Comparison of ENCODE assay signal across 26 cellular contexts in the genomic region with DNA sequence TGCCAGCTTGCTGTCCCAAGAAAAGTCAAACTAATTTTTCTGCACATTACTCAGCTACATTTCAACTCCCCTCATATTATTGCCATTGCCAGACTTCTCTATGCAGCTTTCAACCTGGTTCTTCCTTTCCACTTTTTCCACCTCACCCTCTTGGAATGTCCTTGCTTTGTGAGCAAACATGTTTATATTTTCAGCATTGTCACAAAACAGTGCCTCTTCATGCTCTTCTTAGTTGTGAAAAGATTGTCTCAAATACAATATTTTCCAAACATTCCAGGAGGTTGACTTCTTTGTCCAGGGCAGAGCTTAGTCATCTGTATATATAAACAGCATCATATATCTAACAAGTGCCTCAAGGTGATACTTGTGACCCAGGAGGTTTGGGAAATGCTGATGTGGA.
DNase-seq lines count a peak whose midpoint lies in the region; FAIRE-seq and TF ChIP-seq lines count a peak whose summit lies in the region.
"Had no signal": no experiment of that assay in that cellular context is flagged by ENCODE, and none has a peak within 500 bp of the region (broad histone marks: within the 10 kb centered on the region; RNA-seq: fewer than 3 reads in every experiment).

No MANE protein-coding gene starts in this region.

- H3K9me1 ChIP-seq in keratinocyte (ENCODE audit: control insufficient read depth, extremely low read depth, insufficient read depth, low read length) = no peaks in the 10 kb centered on the region

- FAIRE-seq in keratinocyte (lab: Jason Lieb, UNC) = no peak
- FAIRE-seq: G401.6 had no signal

- no peak overlapping the region for H3K4me3 Mint-ChIP-seq in HFFc6
- H3K4me3 Mint-ChIP-seq: CD14-positive monocyte; CD8-positive, alpha-beta memory T cell had no signal

- H3K4me1 ChIP-seq in keratinocyte (ENCODE audit: control insufficient read depth, extremely low read depth, insufficient read depth, low read length) (peaks cover 4% of the 10 kb centered on the region), ascending aorta (no peaks in the 10 kb centered on the region)
- H3K4me1 ChIP-seq: BE2C, Peyer's patch had no signal

- H3K36me3 Mint-ChIP-seq in HFFc6 (ENCODE audit: low read depth) = no peaks in the 10 kb centered on the region; the same call in 1 of the 2 replicates
- H3K36me3 Mint-ChIP-seq: CD14-positive monocyte; CD8-positive, alpha-beta memory T cell had no signal

- dilution Hi-C loops in keratinocyte (cut with MboI; ENCODE audit: extremely low pct_ligation_motif_present, low sequenced_read_pairs) = no loop called here

- H3K4me3 ChIP-seq in astrocyte of the spinal cord (ENCODE audit: low read depth, low read length) = no peak overlapping the region
- no peak overlapping the region for H3K4me3 ChIP-seq in keratinocyte (ENCODE audit: control insufficient read depth in 2 of 3, extremely low read depth in 1 of 3, insufficient read depth in 2 of 3, low read depth in 1 of 3, low read length in 3 of 3)
- no peak overlapping the region for H3K4me3 ChIP-seq in ascending aorta
- H3K4me3 ChIP-seq: GM23248, MG63, Peyer's patch, SK-N-MC had no signal

- H3K4me1 Mint-ChIP-seq in HFFc6 (ENCODE audit: low read depth) = no peaks in the 10 kb centered on the region
- H3K4me1 Mint-ChIP-seq: CD14-positive monocyte; CD8-positive, alpha-beta memory T cell had no signal

- no peaks in the 10 kb centered on the region for H3K27me3 ChIP-seq in keratinocyte (ENCODE audit: control insufficient read depth, extremely low read depth, insufficient read depth, low read length)
- H3K27me3 ChIP-seq in ascending aorta = no peaks in the 10 kb centered on the region
- H3K27me3 ChIP-seq: BE2C, MG63, Peyer's patch had no signal

- in situ Hi-C loops in astrocyte of the spinal cord (cut with HindIII; ENCODE audit: low sequenced_read_pairs) = no loop called here

- no peak overlapping the region for H3K27ac ChIP-seq in keratinocyte (ENCODE audit: control insufficient read depth, insufficient read depth, low read length)
- H3K27ac ChIP-seq in ascending aorta = no peak overlapping the region
- H3K27ac ChIP-seq: GM23248, Peyer's patch, SK-N-MC had no signal

- H3K9me3 ChIP-seq in keratinocyte (ENCODE audit: control insufficient read depth, low read depth, low read length) = no peaks in the 10 kb centered on the region
- no peaks in the 10 kb centered on the region for H3K9me3 ChIP-seq in ascending aorta
- H3K9me3 ChIP-seq: BE2C, MG63, Peyer's patch had no signal

- no peaks in the 10 kb centered on the region for H3K36me3 ChIP-seq in keratinocyte (ENCODE audit: control insufficient read depth in 2 of 2, extremely low read depth in 1 of 2, insufficient read depth in 2 of 2, low read length in 2 of 2)
- H3K36me3 ChIP-seq in ascending aorta = no peaks in the 10 kb centered on the region
- H3K36me3 ChIP-seq: BE2C, MG63, Peyer's patch had no signal

- no peak overlapping the region for H3K27ac Mint-ChIP-seq in HFFc6
- H3K27ac Mint-ChIP-seq: CD14-positive monocyte; CD8-positive, alpha-beta memory T cell had no signal

- intact Hi-C loops in ascending aorta (cut with DNase I) = no loop called here

- H2AFZ ChIP-seq in keratinocyte (ENCODE audit: control insufficient read depth, low read length) = no peak overlapping the region
- H2AFZ ChIP-seq: GM23248 had no signal

- H3K27me3 Mint-ChIP-seq in HFFc6 (ENCODE audit: insufficient read depth) = no peaks in the 10 kb centered on the region
- H3K27me3 Mint-ChIP-seq: CD8-positive, alpha-beta memory T cell had no signal

- no peak overlapping the region for H3K4me2 ChIP-seq in keratinocyte (ENCODE audit: control insufficient read depth, extremely low read depth, insufficient read depth, low read depth, low read length)

- peak; percentile 62 for DNase-seq in M059J (ENCODE audit: low read depth)
- DNase-seq in astrocyte of the spinal cord (ENCODE audit: low read depth, low spot score) = peak; percentile 16
- peak; percentile 21 for DNase-seq in keratinocyte (ENCODE audit: low read depth, low spot score)
- DNase-seq in renal cortical epithelial cell (ENCODE audit: low read depth) = peak; percentile 35
- DNase-seq in HFFc6 = no peak
- no peak for DNase-seq in stimulated activated CD4-positive, alpha-beta T cell treated with anti-CD3 and anti-CD28 coated beads, Interleukin-4, amount 100 ng/mL, for 24 hours
- DNase-seq in ascending aorta (ENCODE audit: low spot score in 2 of 2) = no peak
- DNase-seq: BE2C; Calu3; CD8-positive, alpha-beta memory T cell; GM23248; H7; KBM-7; MG63; NCI-H1048; NCI-H1417 treated with DMSO at 0.1 percent for 48 hours; NCI-H1694 treated with DMSO at 0.1 percent for 48 hours; NCI-H2081; NCI-H2171; NCI-H226; NCI-H510A; Peyer's patch; SHP77 treated with DMSO at 0.1 percent for 48 hours had no signal

- no peak overlapping the region for H3K9ac ChIP-seq in keratinocyte (ENCODE audit: control insufficient read depth, extremely low read depth, insufficient read depth, low read length)
- H3K9ac ChIP-seq: GM23248 had no signal

- H3K79me2 ChIP-seq in keratinocyte (ENCODE audit: control insufficient read depth, insufficient read depth, low read length) = no peaks in the 10 kb centered on the region

- peaks cover 56% of the 10 kb centered on the region for H3K9me3 Mint-ChIP-seq in HFFc6

- no peaks in the 10 kb centered on the region for H4K20me1 ChIP-seq in keratinocyte (ENCODE audit: control insufficient read depth, extremely low read depth, insufficient read depth, low read length)

- TF ChIP-seq CTCF in astrocyte of the spinal cord (IDR thresholded peaks at IDR 0.05; ENCODE audit: low read depth, low read length) = no peak
- no peak for TF ChIP-seq CTCF in keratinocyte (optimal IDR thresholded peaks at IDR 0.05 in 1 of 3, IDR thresholded peaks at IDR 0.05 in 1 of 3, conservative IDR thresholded peaks at IDR 0.05 in 1 of 3; ENCODE audit: extremely low read depth in 1 of 3, insufficient read depth in 2 of 3, low read length in 3 of 3)
- no peak for TF ChIP-seq CTCF in HFFc6 (IDR thresholded peaks at IDR 0.05)
- TF ChIP-seq CTCF in ascending aorta (IDR thresholded peaks at IDR 0.05) = no peak

Comparison
In these comparisons a context has a peak if more than half of its experiments do, and no peak if none do; other contexts are left out.
1. DNase-seq: peak in M059J (single experiment), astrocyte of the spinal cord (single experiment), keratinocyte (single experiment) and renal cortical epithelial cell (single experiment); none in HFFc6 (single experiment), stimulated activated CD4-positive, alpha-beta T cell treated with anti-CD3 and anti-CD28 coated beads, Interleukin-4, amount 100 ng/mL, for 24 hours (single experiment) and ascending aorta (0 of 2).